In the genomic region with DNA sequence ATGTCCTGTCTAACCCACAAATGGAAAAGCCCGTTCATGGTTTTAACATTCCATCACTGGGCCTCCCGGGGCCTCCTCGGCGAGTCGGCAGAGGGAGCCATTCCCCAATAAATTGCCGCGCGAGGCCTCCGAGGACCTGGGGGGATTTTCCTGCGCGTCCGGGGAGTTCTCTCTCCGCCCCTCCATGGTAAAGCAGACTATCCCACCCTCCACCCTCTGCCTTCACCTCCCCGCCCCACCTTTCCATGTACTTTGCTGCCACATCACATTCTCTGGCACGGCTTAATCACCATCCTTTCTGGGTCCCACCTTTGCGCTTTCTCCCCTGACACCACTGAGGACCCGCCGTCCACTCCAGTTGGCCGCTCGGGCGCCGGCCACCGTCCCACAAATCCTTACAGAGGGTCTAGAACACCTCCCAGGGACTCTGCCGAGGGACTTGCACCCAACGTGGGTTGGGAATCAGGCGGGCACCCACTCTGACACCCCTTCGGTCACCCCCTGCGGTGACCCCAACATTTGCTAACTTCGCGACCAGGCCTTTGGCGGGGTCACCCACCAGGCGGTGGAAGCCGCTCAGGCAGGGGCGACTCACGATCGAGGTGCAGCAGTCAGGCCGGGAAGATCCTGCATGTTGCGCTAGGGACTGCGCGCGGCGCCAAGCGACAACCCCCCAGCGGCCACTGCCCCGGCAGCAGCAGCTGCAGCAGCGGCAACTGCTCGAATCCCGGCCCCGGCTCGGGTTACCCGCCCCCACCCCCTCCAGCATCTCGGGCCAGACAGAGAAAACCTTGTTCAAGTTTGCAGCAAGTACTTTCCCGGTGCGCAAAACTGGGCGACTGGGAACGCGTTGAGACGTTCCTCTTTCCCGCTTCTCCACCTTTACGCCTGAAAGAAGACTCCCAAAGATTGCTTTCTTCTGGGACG, we compare ENCODE assay signal across 8 cellular contexts. TPM values are rescaled to one million over a fixed set of nuclear protein-coding genes. Genes with fewer than 3 reads are reported as not detected.
A peak's percentile ranks its signal among the peaks of the same experiment; 100 is the strongest.
DNase-seq lines count a peak whose midpoint lies in the region; ATAC-seq, FAIRE-seq and TF ChIP-seq lines count a peak whose summit lies in the region.

A gene (plus strand): TSS at position 778 of the 927 bp plus-strand sequence. CDS start 40,513 bp downstream, outside the sequence.

- DNase-seq in A549 (ENCODE audit: low read depth in 1 of 2, low spot score in 1 of 2) (peak in 1 of 2 experiments; percentile 48), NCI-H2171 treated with DMSO at 0.1 percent for 48 hours (lab: John Stamatoyannopoulos, UW) (peak; percentile 38), T47D (ENCODE audit: low read depth in 1 of 2, low spot score in 1 of 2) (peak; percentile 60 to 61), iris pigment epithelial cell (ENCODE audit: low read depth) (peak; percentile 48), OCI-LY7 (ENCODE audit: low spot score) (no peak)
- peak; percentile 7 for DNase-seq in stimulated activated CD4-positive, alpha-beta T cell treated with anti-CD3 and anti-CD28 coated beads, Interleukin-4, amount 100 ng/mL, for 1 hour

- H3K9me3 ChIP-seq in A549 = no peaks in the 10 kb centered on the region
- H3K9me3 ChIP-seq in OCI-LY7 (ENCODE audit: low read length) = no peaks in the 10 kb centered on the region

- no peaks in the 10 kb centered on the region for H3K36me3 ChIP-seq in OCI-LY7 (ENCODE audit: insufficient read depth, low read length)

- no peak for FAIRE-seq in A549 (lab: Jason Lieb, UNC)

- peak; percentile 79 to 80 for TF ChIP-seq RAD21 in A549 (conservative IDR thresholded peaks at IDR 0.05 in 1 of 2, IDR thresholded peaks at IDR 0.05 in 1 of 2)

- TF ChIP-seq CTCF in A549 (IDR thresholded peaks at IDR 0.05) (peak; percentile 67), GM12874 (IDR thresholded peaks at IDR 0.05; ENCODE audit: insufficient read depth, low read depth, low read length) (peak; percentile 48; the same call in 1 of the 2 replicates), OCI-LY7 (conservative IDR thresholded peaks at IDR 0.05; ENCODE audit: low read length) (no peak)

- CTCF ChIA-PET in A549 (lab: Yijun Ruan, JAX) (interaction anchor here (1.2 to 2.2 kb wide), 6 partner anchors 10 to 225 kb away, joined by 3 to 15 read pairs (median 4); no protein-coding TSS in a partner anchor), OCI-LY7 (lab: Charles Lee; ENCODE audit: unreplicated experiment) (no interaction called here)

- H3K27ac ChIP-seq in A549 = no peak within 1 kb of the TSS
- H3K27ac ChIP-seq in OCI-LY7 (ENCODE audit: low read depth, low read length, poor library complexity, severe bottlenecking) = no peak within 1 kb of the TSS

- intact Hi-C loops in OCI-LY7 (cut with micrococcal nuclease; ENCODE audit: unreplicated experiment) = no loop called here

- H3K4me1 ChIP-seq in A549 (no peaks in the 10 kb centered on the region), OCI-LY7 (ENCODE audit: insufficient read depth, low read length, poor library complexity, severe bottlenecking) (no peaks in the 10 kb centered on the region)

- H3K4me3 ChIP-seq in A549 (peak within 1 kb of the TSS; percentile 34), OCI-LY7 (ENCODE audit: low read depth, low read length, poor library complexity, severe bottlenecking) (no peak within 1 kb of the TSS)

- no peak within 1 kb of the TSS for H2AFZ ChIP-seq in OCI-LY7 (ENCODE audit: low read length)

- no peaks in the 10 kb centered on the region for H3K9me2 ChIP-seq in OCI-LY7 (ENCODE audit: insufficient read depth, low read length)

- ATAC-seq in A549 = peak; percentile 87 to 96
- no peak for ATAC-seq in HG03025 (IDR thresholded peaks at IDR 0.05; ENCODE audit: low FRiP score, unreplicated experiment)

- BruUV-seq in OCI-LY7 (replicated peaks; lab: Mats Ljungman, UMichigan) = no TSS peak

- H3K4me2 ChIP-seq in A549 (peak within 1 kb of the TSS; percentile 72), OCI-LY7 (ENCODE audit: low read length) (no peak within 1 kb of the TSS)

- no peak for TF ChIP-seq EP300 in A549 (IDR thresholded peaks at IDR 0.05)

- TF ChIP-seq POLR2A in A549 (IDR thresholded peaks at IDR 0.05; ENCODE audit: low read length) = no peak

- POLR2A ChIA-PET in A549 (lab: Yijun Ruan, JAX) (no interaction called here), OCI-LY7 (lab: Charles Lee) (interaction anchor here (0.6 kb wide), 1 partner anchor 493 kb away, joined by 5 read pairs; no protein-coding TSS in a partner anchor)

- 15% methylated on average over 38 of the region's 61 CpGs for WGBS in A549 (ENCODE audit: missing lambda C conversion rate)

- in situ Hi-C loops in T47D (cut with HindIII; ENCODE audit: low pct_unique_long_range_greater_than_20kb, low sequenced_read_pairs) = no loop called here

- H3K79me2 ChIP-seq in OCI-LY7 (ENCODE audit: insufficient read depth, low read depth, low read length) = no peaks in the 10 kb centered on the region

- H4K20me1 ChIP-seq in OCI-LY7 (ENCODE audit: insufficient read depth, low read length) = no peaks in the 10 kb centered on the region

TF ChIP-seq in A549, 52 proteins besides CTCF, POLR2A, EP300 and RAD21:
- TF ChIP-seq PHF8 (IDR thresholded peaks at IDR 0.05; ENCODE audit: borderline replicate concordance, low read depth) = no peak
- TF ChIP-seq POLR2AphosphoS2 (conservative IDR thresholded peaks at IDR 0.05; ENCODE audit: low read length) = no peak
- peak; percentile 75 for TF ChIP-seq SMC3 (IDR thresholded peaks at IDR 0.05)

RNA-seq across cellular contexts. Expression of the gene that starts here (rescaled TPM):
- polyA plus RNA-seq in A549 (2011; rRNA removed) (0.01 TPM in 1 of 2 replicates, not detected in the other), A549 (2017; fragmentation: RNase III; extraction: RNeasy Plus Mini Kit Qiagen cat#74134 plus additional on column Dnase treatment) (not detected in 3 replicates)
- polyA plus RNA-seq in A549 (2012; cell fraction: cytosol; rRNA removed) = not detected in 2 replicates
- polyA plus RNA-seq in A549 (2012; cell fraction: nucleus; rRNA removed) = not detected in 2 replicates
- not detected in 2 replicates for polyA minus RNA-seq in A549 (2011; rRNA and poly(A)+ RNA removed)
- total RNA-seq in OCI-LY7 (2014; rRNA removed; shearing (Covaris generic)) = not detected in 2 replicates
- not detected in 2 replicates for total RNA-seq in OCI-LY7 (2022)

Comparison
In these comparisons a context has a peak if more than half of its experiments do, and no peak if none do; other contexts are left out.
1. Peak in ATAC-seq, H3K4me3 ChIP-seq and H3K4me2 ChIP-seq in A549; RNA of the gene not detected or under 1 TPM.